1 cellular context compared by ENCODE assay signal in the genomic region with DNA sequence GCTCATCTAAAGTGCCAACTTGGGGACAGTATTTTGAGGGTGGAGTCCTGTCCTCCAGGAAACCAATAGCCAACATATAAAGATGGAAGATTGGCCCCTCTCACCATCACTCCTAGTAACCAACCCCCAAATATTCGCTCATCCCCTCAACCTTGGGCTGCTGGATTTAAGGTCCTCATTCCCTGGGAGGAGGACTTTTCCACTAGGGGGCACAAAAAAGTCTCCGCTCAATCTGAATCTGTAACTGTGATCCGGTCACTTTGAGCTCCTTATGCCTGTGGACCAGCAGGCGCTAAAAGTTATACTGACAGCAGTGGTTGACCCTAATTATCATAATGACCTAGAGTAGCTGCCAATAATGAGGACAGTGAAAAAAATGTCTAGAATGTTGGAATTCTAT.
TF ChIP-seq lines count a peak whose summit lies in the region.

No MANE protein-coding gene starts in this region.

TF ChIP-seq in H1, 55 proteins besides CTCF, POLR2A, EP300 and RAD21:
- TF ChIP-seq TAF7 (optimal IDR thresholded peaks at IDR 0.05; ENCODE audit: borderline replicate concordance, low read depth, low read length): no peak
- TF ChIP-seq EZH2 (IDR thresholded peaks at IDR 0.05; ENCODE audit: low read depth, low read length, severe bottlenecking): no peak
- TF ChIP-seq E2F6 (IDR thresholded peaks at IDR 0.05): no peak
- TF ChIP-seq BRCA1 (IDR thresholded peaks at IDR 0.05; ENCODE audit: low read depth, low read length): no peak
- TF ChIP-seq CTBP2 (IDR thresholded peaks at IDR 0.05; ENCODE audit: borderline replicate concordance, insufficient read depth, insufficient read length, low read length): no peak
- TF ChIP-seq CEBPB (IDR thresholded peaks at IDR 0.05; ENCODE audit: low read depth, low read length): no peak
- TF ChIP-seq ASH2L (IDR thresholded peaks at IDR 0.05; ENCODE audit: low read length): no peak
- no peak for TF ChIP-seq BCL11A (IDR thresholded peaks at IDR 0.05; ENCODE audit: low read depth in 2 of 2, low read length in 2 of 2)
- TF ChIP-seq RNF2 (IDR thresholded peaks at IDR 0.05; ENCODE audit: borderline replicate concordance, low read depth, low read length, missing control alignments, poor library complexity, severe bottlenecking): no peak
